Comparison of ENCODE assay signal across 19 cellular contexts in the genomic region with DNA sequence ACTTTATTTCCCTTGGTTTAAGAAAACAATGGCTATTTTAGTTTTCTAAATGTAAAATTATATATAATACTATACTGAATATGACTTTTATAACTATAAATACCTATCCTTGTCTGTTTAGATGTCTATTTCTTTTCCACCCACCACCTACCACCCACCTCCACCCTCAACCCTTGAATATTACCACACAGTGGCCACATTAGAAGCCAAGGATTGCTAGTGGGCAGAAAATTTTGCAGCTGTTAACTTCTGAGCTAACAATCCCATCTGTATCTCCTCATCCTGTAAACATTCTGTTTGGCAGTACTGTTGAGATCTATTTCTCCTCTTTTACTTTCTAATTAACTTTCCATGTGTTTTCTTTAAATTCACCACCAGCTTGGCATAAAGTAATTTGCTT.
"Had no signal": no experiment of that assay in that cellular context is flagged by ENCODE, and none has a peak within 500 bp of the region (broad histone marks: within the 10 kb centered on the region; RNA-seq: fewer than 3 reads in every experiment).

No MANE protein-coding gene starts in this region.

- DNase-seq: dorsolateral prefrontal cortex; effector CD4-positive, alpha-beta T cell; foreskin keratinocyte; heart left ventricle; kidney; left lung; mesenchymal stem cell; mucosa of descending colon; naive thymus-derived CD8-positive, alpha-beta T cell; nephron progenitor cell; nucleus accumbens; right cardiac atrium; sigmoid colon; spleen; stimulated activated naive B cell treated with anti-CD40 and anti-IgM and Interleukin-4, amounts not matched to agents 10 μg/mL and 1 μg/mL and 100 μg/mL, for 72 hours; transverse colon; upper lobe of right lung; uterus had no signal

- ATAC-seq: foreskin keratinocyte; gastroesophageal sphincter; heart left ventricle; left lung; mucosa of descending colon; naive thymus-derived CD8-positive, alpha-beta T cell; right cardiac atrium; stimulated activated naive B cell treated with anti-CD40 and anti-IgM and Interleukin-4, amounts not matched to agents 10 μg/mL and 1 μg/mL and 100 μg/mL, for 72 hours; upper lobe of right lung had no signal
